21 cellular contexts compared by ENCODE assay signal in the genomic region with DNA sequence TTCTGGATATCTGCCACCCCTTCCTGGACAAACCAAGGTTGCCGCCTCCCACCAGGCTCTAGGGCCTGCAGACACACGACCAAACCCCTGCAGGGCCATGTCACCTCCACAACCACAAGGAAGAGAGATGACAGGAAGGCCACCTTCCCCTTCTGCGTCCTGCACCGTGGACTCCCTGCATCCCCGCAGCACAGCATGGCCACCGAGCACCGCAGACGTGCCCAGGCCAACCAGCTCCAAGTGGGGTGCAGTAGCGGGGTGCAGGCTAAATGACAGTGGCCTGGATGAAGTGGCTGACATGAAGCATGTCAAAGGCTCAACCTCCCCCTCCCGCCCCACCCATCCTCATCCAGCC. TPM values are rescaled to one million over a fixed set of nuclear protein-coding genes. Genes with fewer than 3 reads are reported as not detected.
DNase-seq lines count a peak whose midpoint lies in the region; ATAC-seq, FAIRE-seq and TF ChIP-seq lines count a peak whose summit lies in the region.
"Had no signal": no experiment of that assay in that cellular context is flagged by ENCODE, and none has a peak within 500 bp of the region (broad histone marks: within the 10 kb centered on the region; RNA-seq: fewer than 3 reads in every experiment).

No MANE protein-coding gene starts in this region.

- H3K4me1 ChIP-seq in Karpas-422 (ENCODE audit: low read length), result peaks cover 64% of the 10 kb centered on the region
- H3K4me1 ChIP-seq in H1 (replicated peaks in 1 of 4; ENCODE audit: control insufficient read depth in 3 of 4, insufficient read depth in 4 of 4, low read length in 3 of 4), result peaks cover 0 to 9% (median 4%) of the 10 kb centered on the region in 4 experiments; a peak in 3 of 7 replicates
- peaks cover 8% of the 10 kb centered on the region for H3K4me1 ChIP-seq in hepatocyte (ENCODE audit: insufficient read depth)
- H3K4me1 ChIP-seq: SJSA1 had no signal

- H2AFZ ChIP-seq in Karpas-422 (ENCODE audit: low read length) (no peak overlapping the region), H1 (ENCODE audit: low read length) (no peak overlapping the region), hepatocyte (no peak overlapping the region)
- H2AFZ ChIP-seq: GM23248 had no signal

- H3K18ac ChIP-seq in H1 (ENCODE audit: extremely low read depth, low read length), result no peak overlapping the region

- H4K91ac ChIP-seq in H1 (replicated peaks; ENCODE audit: insufficient read length, low read length), result no peak overlapping the region

- H3K56ac ChIP-seq in H1 (replicated peaks; ENCODE audit: insufficient read length, low read depth, low read length), result no peak overlapping the region

- no peak overlapping the region for H3K4ac ChIP-seq in H1 (replicated peaks; ENCODE audit: insufficient read length, low read depth, low read length)

- no peak for TF ChIP-seq EP300 in H1 (IDR thresholded peaks at IDR 0.05; ENCODE audit: borderline replicate concordance in 1 of 2, low read depth in 2 of 2, low read length in 2 of 2)

- H3K27ac ChIP-seq in Karpas-422 (ENCODE audit: low read length) (peak overlapping the region; percentile 87), H1 (ENCODE audit: low read depth, low read length) (no peak overlapping the region), hepatocyte (no peak overlapping the region)
- H3K27ac ChIP-seq: GM23248, KMS-11, SJSA1 had no signal

- POLR2A ChIA-PET in H1 (lab: Charles Lee; ENCODE audit: partially characterized antibody), result no interaction called here

- CTCF ChIA-PET in H1 (lab: Charles Lee; ENCODE audit: partially characterized antibody), result interaction anchor here (0.6 kb wide), 1 partner anchor 14 kb away, joined by 3 read pairs; no protein-coding TSS in a partner anchor

- no peak overlapping the region for H2BK12ac ChIP-seq in H1 (ENCODE audit: low read depth, low read length)

- no peak overlapping the region for H2AK5ac ChIP-seq in H1 (ENCODE audit: low read depth, low read length)

- no peak overlapping the region for H2BK20ac ChIP-seq in H1 (ENCODE audit: low read length)

- H3K9me2 ChIP-seq in Karpas-422 (replicated peaks; ENCODE audit: insufficient read depth, low read length) (no peaks in the 10 kb centered on the region), hepatocyte (replicated peaks; ENCODE audit: insufficient read depth) (no peaks in the 10 kb centered on the region)

- H3K36me3 ChIP-seq in Karpas-422 (ENCODE audit: insufficient read depth, low read length), result peaks cover 11% of the 10 kb centered on the region; the same call in 1 of the 2 replicates
- H3K36me3 ChIP-seq in H1 (ENCODE audit: control insufficient read depth in 2 of 4, insufficient read depth in 4 of 4, low read length in 3 of 4), result peaks cover 5 to 8% (median 6%) of the 10 kb centered on the region in 4 experiments; a peak in 5 of 8 replicates
- no peaks in the 10 kb centered on the region for H3K36me3 ChIP-seq in hepatocyte (replicated peaks; ENCODE audit: insufficient read depth, low read depth)
- H3K36me3 ChIP-seq: SJSA1 had no signal

- peaks cover 48% of the 10 kb centered on the region for H3K79me1 ChIP-seq in H1 (ENCODE audit: low read depth, low read length)

- TF ChIP-seq CTCF in H1 (IDR thresholded peaks at IDR 0.05; ENCODE audit: control extremely low read depth in 1 of 3, insufficient read depth in 1 of 3, low read depth in 1 of 3, low read length in 3 of 3) (no peak), hepatocyte (IDR thresholded peaks at IDR 0.05; ENCODE audit: poor library complexity) (no peak)

- H3K9ac ChIP-seq in Karpas-422 (ENCODE audit: low read length) (peak overlapping the region; percentile 65), H1 (replicated peaks in 1 of 4; ENCODE audit: extremely low read depth in 1 of 4, low read depth in 3 of 4, low read length in 3 of 4) (no peak overlapping the region)
- H3K9ac ChIP-seq: GM23248, KMS-11 had no signal

- intact Hi-C loops in posterior vena cava (cut with DNase I), result no loop called here

- no peak for ATAC-seq in HG03521 (IDR thresholded peaks at IDR 0.05; ENCODE audit: unreplicated experiment)
- ATAC-seq: HCT116 had no signal

- H3K23me2 ChIP-seq in H1 (ENCODE audit: low read depth, low read length), result no peaks in the 10 kb centered on the region; the same call in 1 of the 2 replicates

- DNase-seq in Karpas-422 (no peak), H1 (ENCODE audit: low read depth in 1 of 2, low spot score in 2 of 2) (no peak), posterior vena cava (ENCODE audit: low spot score) (peak; percentile 35), iPS-NIHi7 (ENCODE audit: extremely low spot score) (no peak), hepatocyte (ENCODE audit: low spot score) (no peak), LoVo (ENCODE audit: low spot score) (no peak)
- DNase-seq: ACHN; AML-193; CD4-positive, alpha-beta T cell; DMS153; GDM1; GM23248; NCI-H1436; NCI-H1930; NCI-H345; NCI-H526 had no signal

- H3K23ac ChIP-seq in H1 (ENCODE audit: insufficient read length), result no peak overlapping the region

- FAIRE-seq in H1 (lab: Jason Lieb, UNC), result no peak
- FAIRE-seq: GM19239 had no signal

- no peak overlapping the region for H2BK15ac ChIP-seq in H1 (ENCODE audit: low read length)

- TF ChIP-seq POLR2A in H1 (IDR thresholded peaks at IDR 0.05; ENCODE audit: control extremely low read depth in 1 of 2, low read depth in 2 of 2, low read length in 2 of 2), result no peak

- H4K8ac ChIP-seq in H1 (ENCODE audit: extremely low read depth, insufficient read depth, low read length), result no peak overlapping the region; the same call in 1 of the 2 replicates

- no peak overlapping the region for H3K14ac ChIP-seq in H1 (ENCODE audit: insufficient read length)

- peak overlapping the region; percentile 16; the same call in 1 of the 2 replicates for H3K4me3 ChIP-seq in Karpas-422 (ENCODE audit: low read length)
- no peak overlapping the region for H3K4me3 ChIP-seq in H1 (ENCODE audit: extremely low read depth in 1 of 4, insufficient read depth in 2 of 4, low read depth in 3 of 4, low read length in 4 of 4)
- H3K4me3 ChIP-seq in hepatocyte, result no peak overlapping the region
- H3K4me3 ChIP-seq: GM23248, SJSA1 had no signal

- H4K20me1 ChIP-seq in Karpas-422 (ENCODE audit: insufficient read depth, low read depth, low read length), result peaks cover 45% of the 10 kb centered on the region; the same call in 1 of the 2 replicates
- peaks cover 14 to 42% of the 10 kb centered on the region in 2 experiments for H4K20me1 ChIP-seq in H1 (replicated peaks in 1 of 2; ENCODE audit: control insufficient read depth in 1 of 2, insufficient read depth in 2 of 2, low read length in 2 of 2)
- H4K20me1 ChIP-seq in hepatocyte (ENCODE audit: insufficient read depth, poor library complexity, severe bottlenecking), result peaks cover 90% of the 10 kb centered on the region

- H3K79me2 ChIP-seq in Karpas-422 (ENCODE audit: low read length), result peaks cover 100% of the 10 kb centered on the region
- H3K79me2 ChIP-seq in H1 (ENCODE audit: control insufficient read depth in 1 of 2, insufficient read depth in 2 of 2, low read length in 2 of 2), result peaks cover 30 to 99% of the 10 kb centered on the region in 2 experiments
- H3K79me2 ChIP-seq in hepatocyte, result peaks cover 99% of the 10 kb centered on the region

- 86% methylated on average over 10 of the region's 10 CpGs; no CpG with 5 or more reads in 1 of the 2 experiments for WGBS in H1 (ENCODE audit: extremely low coverage in 1 of 2, insufficient coverage in 1 of 2, insufficient read length in 1 of 2, insufficient replicate concordance in 2 of 2, low coverage in 1 of 2, low lambda C conversion rate in 2 of 2, missing lambda C conversion rate in 1 of 2), 2 experiments
- 97% methylated on average over 10 of the region's 10 CpGs for WGBS in hepatocyte (ENCODE audit: low lambda C conversion rate, missing lambda C conversion rate)

- TF ChIP-seq RAD21 in H1 (IDR thresholded peaks at IDR 0.05 in 1 of 2, conservative IDR thresholded peaks at IDR 0.05 in 1 of 2; ENCODE audit: low read depth in 2 of 2, low read length in 2 of 2), result no peak

- H2BK5ac ChIP-seq in H1 (ENCODE audit: low read depth, low read length), result 0 out of 2 replicates have a peak overlapping the region, but pooled peaks have one; percentile 66

- no peaks in the 10 kb centered on the region for H3K27me3 ChIP-seq in Karpas-422 (ENCODE audit: low read length)
- H3K27me3 ChIP-seq in H1 (replicated peaks in 1 of 4; ENCODE audit: control insufficient read depth in 3 of 4, extremely low read depth in 1 of 4, insufficient read depth in 3 of 4, low read length in 3 of 4), result no peaks in the 10 kb centered on the region
- no peaks in the 10 kb centered on the region for H3K27me3 ChIP-seq in hepatocyte
- H3K27me3 ChIP-seq: SJSA1 had no signal

- H3K4me2 ChIP-seq in Karpas-422 (ENCODE audit: low read depth, low read length, poor library complexity, severe bottlenecking) (peak overlapping the region; percentile 66), H1 (ENCODE audit: insufficient read depth in 1 of 2, low read depth in 2 of 2, low read length in 2 of 2) (no peak overlapping the region), hepatocyte (no peak overlapping the region)
- H3K4me2 ChIP-seq: KMS-11 had no signal

- H4K5ac ChIP-seq in H1 (ENCODE audit: insufficient read length, low read depth, low read length), result no peak overlapping the region

- H3K9me3 ChIP-seq in Karpas-422 (ENCODE audit: low read length), result no peaks in the 10 kb centered on the region
- H3K9me3 ChIP-seq in H1 (ENCODE audit: insufficient read depth in 2 of 2, low read depth in 1 of 2, low read length in 1 of 2), result peaks cover 0 to 3% of the 10 kb centered on the region in 2 experiments; a peak in 1 of 4 replicates
- no peaks in the 10 kb centered on the region for H3K9me3 ChIP-seq in hepatocyte (ENCODE audit: low read depth)
- H3K9me3 ChIP-seq: SJSA1 had no signal

- H2BK120ac ChIP-seq in H1 (replicated peaks; ENCODE audit: low read depth, low read length), result no peak overlapping the region

TF ChIP-seq in H1, 55 proteins besides CTCF, POLR2A, EP300 and RAD21 (continues in another document):
- TF ChIP-seq CBX5 (IDR thresholded peaks at IDR 0.05; ENCODE audit: low read depth, low read length), result no peak
- no peak for TF ChIP-seq TAF1 (IDR thresholded peaks at IDR 0.05; ENCODE audit: low read depth, low read length)
- TF ChIP-seq SIN3A (conservative IDR thresholded peaks at IDR 0.05 in 1 of 2, IDR thresholded peaks at IDR 0.05 in 1 of 2; ENCODE audit: low read depth in 1 of 2, low read length in 2 of 2), result no peak
- no peak for TF ChIP-seq YY1 (IDR thresholded peaks at IDR 0.05; ENCODE audit: low read depth, low read length)

RNA-seq across cellular contexts. Expression of a gene that starts 13.8 kb away (rescaled TPM):
- 19.5 and 19.7 TPM in 2 replicates for total RNA-seq in Karpas-422 (2014; rRNA removed; shearing (Covaris generic); ENCODE audit: low replicate concordance)
- 30.1 and 33.0 TPM in 2 replicates for total RNA-seq in H1 (2021; fragmentation: NEBNext Ultra II Directional; extraction: Animal tissue kit (Norgen Biotek cat#: 25700))
- 16.0 and 25.8 TPM in 2 replicates for polyA plus RNA-seq in H1 (2011; rRNA removed)
- polyA plus RNA-seq in H1 (2011; cell fraction: cytosol; rRNA removed), result 12.2 TPM
- polyA plus RNA-seq in H1 (2011; cell fraction: nucleus; rRNA removed), result 17.4 TPM
- polyA plus RNA-seq in H1 (2012, experiment 1 of 2), result 17.8 to 35.7 TPM (median 25.0 TPM) in 4 replicates
- 9.2 TPM for polyA plus RNA-seq in H1 (2012, experiment 2 of 2)
- 24.0 TPM for polyA plus RNA-seq in H1 (2013, experiment 1 of 2)
- 19.7 TPM for polyA plus RNA-seq in H1 (2013, experiment 2 of 2)
- 4.3 and 4.6 TPM in 2 replicates for polyA minus RNA-seq in H1 (2011; rRNA and poly(A)+ RNA removed)
- polyA minus RNA-seq in H1 (2011; cell fraction: cytosol; rRNA and poly(A)+ RNA removed), result 34.5 TPM
- 16.3 TPM for polyA minus RNA-seq in H1 (2011; cell fraction: nucleus; rRNA and poly(A)+ RNA removed)
- 10 to 100 TPM in 1 of 2 donors, 1 to 10 TPM in 1; 8.8 to 11.4 TPM for total RNA-seq in posterior vena cava
- 6.6 and 7.5 TPM in 2 replicates for total RNA-seq in hepatocyte
- polyA plus RNA-seq in hepatocyte, result 2.9 and 3.3 TPM in 2 replicates
